In the genomic region with DNA sequence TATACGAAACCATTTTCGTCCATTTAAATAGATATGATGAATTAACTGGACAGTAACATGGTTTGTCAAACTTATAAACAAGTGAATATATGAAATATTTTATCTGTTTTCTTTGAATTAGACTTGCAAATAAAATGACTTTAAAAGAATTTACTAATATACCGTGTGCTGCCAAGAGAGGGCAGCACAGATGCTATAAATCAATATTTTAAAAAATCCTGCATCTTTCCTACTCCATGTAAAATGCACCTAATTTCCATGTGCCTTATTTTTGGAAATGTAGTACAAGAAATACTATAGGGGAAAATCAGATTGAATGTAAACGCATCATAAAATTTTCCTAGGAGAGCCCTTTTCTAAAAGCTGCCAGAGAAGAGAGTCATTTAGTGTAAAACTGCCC, we compare ENCODE assay signal across 8 cellular contexts.
DNase-seq lines count a peak whose midpoint lies in the region; ATAC-seq, FAIRE-seq and TF ChIP-seq lines count a peak whose summit lies in the region.

No MANE protein-coding gene starts in this region.

- H3K4me3 ChIP-seq in fibroblast of villous mesenchyme (ENCODE audit: low read depth, low read length) (no peak overlapping the region), lower leg skin (ENCODE audit: low read depth, poor library complexity, severe bottlenecking) (no peak overlapping the region)

- DNase-seq in A172 (ENCODE audit: low spot score): peak; percentile 15
- DNase-seq in RCC 7860 (ENCODE audit: low spot score): peak; percentile 6
- peak; percentile 53 for DNase-seq in fibroblast of villous mesenchyme (ENCODE audit: low read depth)
- no peak for DNase-seq in type B pancreatic cell (ENCODE audit: extremely low spot score, unreplicated experiment)
- no peak for DNase-seq in lower leg skin (ENCODE audit: low spot score in 2 of 2)

- TF ChIP-seq POLR2A in lower leg skin (IDR thresholded peaks at IDR 0.05): no peak

- ATAC-seq in GM21825 (IDR thresholded peaks at IDR 0.05; ENCODE audit: unreplicated experiment): no peak
- ATAC-seq in GM18861 (IDR thresholded peaks at IDR 0.05; ENCODE audit: unreplicated experiment): no peak

- peak overlapping the region; percentile 20 for H3K27ac Mint-ChIP-seq in type B pancreatic cell

- H3K4me1 Mint-ChIP-seq in type B pancreatic cell (ENCODE audit: unreplicated experiment): no peaks in the 10 kb centered on the region

- 32 to 37% methylated on average over 4 of the region's 4 CpGs for WGBS in lower leg skin, 2 donors

- intact Hi-C loops in lower leg skin (cut with DNase I; ENCODE audit: low total_unique reads): loop anchor here (10.0 kb wide), 2 partner anchors 54 to 154 kb away; no protein-coding TSS in a partner anchor

- no peaks in the 10 kb centered on the region for H3K9me3 Mint-ChIP-seq in type B pancreatic cell

- no peak overlapping the region for H3K4me3 Mint-ChIP-seq in type B pancreatic cell

- H3K36me3 Mint-ChIP-seq in type B pancreatic cell: peaks cover 9% of the 10 kb centered on the region

- FAIRE-seq in RCC 7860 (lab: Jason Lieb, UNC): peak; percentile 77

- H3K27me3 Mint-ChIP-seq in type B pancreatic cell: no peaks in the 10 kb centered on the region

- TF ChIP-seq CTCF in GM12873 (IDR thresholded peaks at IDR 0.05; ENCODE audit: insufficient read depth, low read depth, low read length, missing control alignments) (peak; percentile 46), fibroblast of villous mesenchyme (IDR thresholded peaks at IDR 0.05; ENCODE audit: insufficient read depth, low read depth, low read length) (peak; percentile 50), type B pancreatic cell (conservative IDR thresholded peaks at IDR 0.05) (peak; percentile 86), lower leg skin (IDR thresholded peaks at IDR 0.05) (no peak)

Comparison
In these comparisons a context has a peak if more than half of its experiments do, and no peak if none do; other contexts are left out.
1. DNase-seq: peak in A172 (single experiment), RCC 7860 (single experiment) and fibroblast of villous mesenchyme (single experiment); none in type B pancreatic cell (single experiment) and lower leg skin (0 of 2).
2. CTCF ChIP-seq: peak in GM12873 (single experiment), fibroblast of villous mesenchyme (single experiment) and type B pancreatic cell (single experiment); none in lower leg skin (0 of 3).